ENCODE assay signal across 24 cellular contexts in genomic region chr16:49628148-49628547, GRCh38.
DNase-seq lines count a peak whose midpoint lies in the region; ATAC-seq, FAIRE-seq and TF ChIP-seq lines count a peak whose summit lies in the region.
"Had no signal": no experiment of that assay in that cellular context is flagged by ENCODE, and none has a peak within 500 bp of the region (broad histone marks: within the 10 kb centered on the region; RNA-seq: fewer than 3 reads in every experiment).

No MANE protein-coding gene starts in this region.

- no peak for FAIRE-seq in H1 (lab: Jason Lieb, UNC)
- FAIRE-seq: A549, GM12891, H54 had no signal

- DNase-seq in natural killer cell treated with Interleukin-12 subunit alpha and Interleukin-12 subunit beta and Interleukin-15 and Interleukin-18, amount 100 ng/mL, for 72 hours (ENCODE audit: low spot score), result peak; percentile 8
- no peak for DNase-seq in natural killer cell
- DNase-seq in H1 (ENCODE audit: low read depth in 1 of 2, low spot score in 2 of 2), result no peak
- no peak for DNase-seq in neuronal stem cell (ENCODE audit: low spot score)
- DNase-seq in HK-2 (ENCODE audit: unreplicated experiment), result no peak
- DNase-seq in activated CD4-positive, alpha-beta T cell treated with anti-CD3 and anti-CD28 coated beads for 1 hour, result no peak
- no peak for DNase-seq in CD4-positive, alpha-beta T cell
- DNase-seq: 8988T; ACHN; AML-193; BE2C; Calu3; CD4-positive, alpha-beta memory T cell; COR-L47; DMS53; DMS79 treated with DMSO at 0.1 percent for 48 hours; GF-D8 had no signal

- no peak overlapping the region for H2BK12ac ChIP-seq in H1 (ENCODE audit: low read depth, low read length)
- H2BK12ac ChIP-seq in neuronal stem cell (ENCODE audit: low read length), result no peak overlapping the region

- H3K9me3 ChIP-seq in H1 (ENCODE audit: insufficient read depth in 2 of 2, low read depth in 1 of 2, low read length in 1 of 2) (peaks cover 4 to 9% of the 10 kb centered on the region in 2 experiments; a peak in 2 of 4 replicates), neuronal stem cell (replicated peaks in 1 of 2; ENCODE audit: control insufficient read depth in 2 of 2, insufficient read depth in 1 of 2, low read depth in 1 of 2, low read length in 2 of 2) (peaks cover 6 to 17% of the 10 kb centered on the region in 2 donors)
- H3K9me3 ChIP-seq in CD4-positive, alpha-beta T cell (ENCODE audit: control insufficient read depth, low read length), result no peaks in the 10 kb centered on the region
- H3K9me3 ChIP-seq: A549, BE2C, HAP-1 had no signal

- H3K79me1 ChIP-seq in H1 (ENCODE audit: low read depth, low read length) (peaks cover 2% of the 10 kb centered on the region; the same call in 1 of the 2 replicates), neuronal stem cell (ENCODE audit: low read depth, low read length) (peaks cover 12% of the 10 kb centered on the region)

- H3K9ac ChIP-seq in H1 (replicated peaks in 1 of 4; ENCODE audit: extremely low read depth in 1 of 4, low read depth in 3 of 4, low read length in 3 of 4), result no peak overlapping the region
- no peak overlapping the region for H3K9ac ChIP-seq in neuronal stem cell (ENCODE audit: low read depth, low read length, poor library complexity)
- H3K9ac ChIP-seq: BLaER1 treated with 17β-estradiol and CSF1 and Interleukin-3, amounts not matched to agents 10 nM and 100 nM had no signal

- no peak for TF ChIP-seq POLR2A in H1 (IDR thresholded peaks at IDR 0.05; ENCODE audit: control extremely low read depth in 1 of 2, low read depth in 2 of 2, low read length in 2 of 2)

- H2BK120ac ChIP-seq in H1 (replicated peaks; ENCODE audit: low read depth, low read length), result no peak overlapping the region
- no peak overlapping the region for H2BK120ac ChIP-seq in neuronal stem cell (ENCODE audit: low read depth, low read length)

- no peaks in the 10 kb centered on the region for H3K4me1 Mint-ChIP-seq in natural killer cell treated with Interleukin-12 subunit alpha and Interleukin-12 subunit beta and Interleukin-15 and Interleukin-18, amount 100 ng/mL, for 72 hours (ENCODE audit: low read depth in 2 of 2)
- no peaks in the 10 kb centered on the region for H3K4me1 Mint-ChIP-seq in natural killer cell
- no peaks in the 10 kb centered on the region for H3K4me1 Mint-ChIP-seq in CD4-positive, alpha-beta T cell (ENCODE audit: low read depth)
- H3K4me1 Mint-ChIP-seq: CD14-positive monocyte; CD4-positive, alpha-beta memory T cell had no signal

- H3K27ac ChIP-seq in H1 (ENCODE audit: low read depth, low read length) (no peak overlapping the region), neuronal stem cell (replicated peaks; ENCODE audit: low read length) (no peak overlapping the region)
- H3K27ac ChIP-seq in CD4-positive, alpha-beta T cell (ENCODE audit: low read depth, low read length), result no peak overlapping the region
- H3K27ac ChIP-seq: A549; BLaER1 treated with 17β-estradiol and CSF1 and Interleukin-3, amounts not matched to agents 10 nM and 100 nM had no signal

- no peak overlapping the region for H2BK5ac ChIP-seq in H1 (ENCODE audit: low read depth, low read length)
- no peak overlapping the region for H2BK5ac ChIP-seq in neuronal stem cell (ENCODE audit: low read length)

- POLR2A ChIA-PET in H1 (lab: Charles Lee; ENCODE audit: partially characterized antibody), result interaction anchor here (0.6 kb wide), 1 partner anchor 84 kb away, joined by 3 read pairs; no protein-coding TSS in a partner anchor
- POLR2A ChIA-PET in CD4-positive, alpha-beta T cell (lab: Charles Lee), result no interaction called here

- H3K9me3 Mint-ChIP-seq in natural killer cell treated with Interleukin-12 subunit alpha and Interleukin-12 subunit beta and Interleukin-15 and Interleukin-18, amount 100 ng/mL, for 72 hours, result no peaks in the 10 kb centered on the region
- no peaks in the 10 kb centered on the region for H3K9me3 Mint-ChIP-seq in natural killer cell
- no peaks in the 10 kb centered on the region for H3K9me3 Mint-ChIP-seq in CD4-positive, alpha-beta T cell
- H3K9me3 Mint-ChIP-seq: CD4-positive, alpha-beta memory T cell; GM23338 had no signal

- H3K4ac ChIP-seq in H1 (replicated peaks; ENCODE audit: insufficient read length, low read depth, low read length) (no peak overlapping the region), neuronal stem cell (ENCODE audit: low read length) (no peak overlapping the region)

- no peaks in the 10 kb centered on the region for H3K27me3 Mint-ChIP-seq in natural killer cell treated with Interleukin-12 subunit alpha and Interleukin-12 subunit beta and Interleukin-15 and Interleukin-18, amount 100 ng/mL, for 72 hours
- H3K27me3 Mint-ChIP-seq in natural killer cell (ENCODE audit: low read depth in 2 of 2), result no peaks in the 10 kb centered on the region
- no peaks in the 10 kb centered on the region for H3K27me3 Mint-ChIP-seq in CD4-positive, alpha-beta T cell

- H2AK5ac ChIP-seq in H1 (ENCODE audit: low read depth, low read length), result no peak overlapping the region
- no peak overlapping the region for H2AK5ac ChIP-seq in neuronal stem cell (ENCODE audit: low read depth, low read length)

- H3K4me3 Mint-ChIP-seq in natural killer cell treated with Interleukin-12 subunit alpha and Interleukin-12 subunit beta and Interleukin-15 and Interleukin-18, amount 100 ng/mL, for 72 hours, result no peak overlapping the region
- no peak overlapping the region for H3K4me3 Mint-ChIP-seq in natural killer cell
- H3K4me3 Mint-ChIP-seq in CD4-positive, alpha-beta T cell, result no peak overlapping the region
- H3K4me3 Mint-ChIP-seq: CD14-positive monocyte; CD4-positive, alpha-beta memory T cell; GM23338 had no signal

- no peak overlapping the region for H3K18ac ChIP-seq in H1 (ENCODE audit: extremely low read depth, low read length)
- H3K18ac ChIP-seq in neuronal stem cell (ENCODE audit: low read length), result no peak overlapping the region

- H2BK20ac ChIP-seq in H1 (ENCODE audit: low read length), result no peak overlapping the region

- H3K36me3 ChIP-seq in H1 (ENCODE audit: control insufficient read depth in 2 of 4, insufficient read depth in 4 of 4, low read length in 3 of 4) (peaks cover 0 to 8% (median 2%) of the 10 kb centered on the region in 4 experiments; a peak in 4 of 8 replicates), neuronal stem cell (replicated peaks in 1 of 2; ENCODE audit: control insufficient read depth in 2 of 2, insufficient read depth in 2 of 2, low read length in 2 of 2) (peaks cover 14 to 71% of the 10 kb centered on the region in 2 donors)
- H3K36me3 ChIP-seq: HAP-1 had no signal

- 89 to 100% methylated on average over 2 to 3 of the region's 3 CpGs for WGBS in H1 (ENCODE audit: extremely low coverage in 1 of 2, insufficient coverage in 1 of 2, insufficient read length in 1 of 2, insufficient replicate concordance in 2 of 2, low coverage in 1 of 2, low lambda C conversion rate in 2 of 2, missing lambda C conversion rate in 1 of 2), 2 experiments
- 96 to 100% methylated on average over 2 of the region's 3 CpGs for WGBS in neuronal stem cell (ENCODE audit: extremely low coverage in 2 of 2, insufficient read length in 2 of 2, insufficient replicate concordance in 1 of 2), 2 donors

- no peak for TF ChIP-seq CTCF in natural killer cell (IDR thresholded peaks at IDR 0.05)
- no peak for TF ChIP-seq CTCF in H1 (IDR thresholded peaks at IDR 0.05; ENCODE audit: control extremely low read depth in 1 of 3, insufficient read depth in 1 of 3, low read depth in 1 of 3, low read length in 3 of 3)
- no peak for TF ChIP-seq CTCF in CD4-positive, alpha-beta T cell (IDR thresholded peaks at IDR 0.05)

- H3K79me2 ChIP-seq in H1 (ENCODE audit: control insufficient read depth in 1 of 2, insufficient read depth in 2 of 2, low read length in 2 of 2), result peaks cover 0 to under 1% of the 10 kb centered on the region in 2 experiments; a peak in 1 of 4 replicates

- no peak for TF ChIP-seq RAD21 in H1 (IDR thresholded peaks at IDR 0.05 in 1 of 2, conservative IDR thresholded peaks at IDR 0.05 in 1 of 2; ENCODE audit: low read depth in 2 of 2, low read length in 2 of 2)

- H4K20me1 ChIP-seq in H1 (replicated peaks in 1 of 2; ENCODE audit: control insufficient read depth in 1 of 2, insufficient read depth in 2 of 2, low read length in 2 of 2), result peaks cover 0 to 8% of the 10 kb centered on the region in 2 experiments

- H3K4me2 ChIP-seq in H1 (ENCODE audit: insufficient read depth in 1 of 2, low read depth in 2 of 2, low read length in 2 of 2) (no peak overlapping the region), neuronal stem cell (ENCODE audit: insufficient read depth, low read length, poor library complexity, severe bottlenecking) (no peak overlapping the region)
- H3K4me2 ChIP-seq: A549; BLaER1 treated with 17β-estradiol and CSF1 and Interleukin-3, amounts not matched to agents 10 nM and 100 nM; GM23338 had no signal

- H3K4me3 ChIP-seq in H1 (ENCODE audit: extremely low read depth in 1 of 4, insufficient read depth in 2 of 4, low read depth in 3 of 4, low read length in 4 of 4), result no peak overlapping the region
- H3K4me3 ChIP-seq in neuronal stem cell (ENCODE audit: low read length in 2 of 2), result no peak overlapping the region
- H3K4me3 ChIP-seq: A549; BLaER1 treated with 17β-estradiol and CSF1 and Interleukin-3, amounts not matched to agents 10 nM and 100 nM; GM23338; HAP-1 had no signal

- H3K14ac ChIP-seq in H1 (ENCODE audit: insufficient read length), result no peak overlapping the region
- H3K14ac ChIP-seq in neuronal stem cell (ENCODE audit: low read length), result no peak overlapping the region

- H4K5ac ChIP-seq in H1 (ENCODE audit: insufficient read length, low read depth, low read length), result no peak overlapping the region

- H4K91ac ChIP-seq in H1 (replicated peaks; ENCODE audit: insufficient read length, low read length) (no peak overlapping the region), neuronal stem cell (ENCODE audit: low read depth, low read length, poor library complexity) (no peak overlapping the region)

- H4K8ac ChIP-seq in H1 (ENCODE audit: extremely low read depth, insufficient read depth, low read length), result no peak overlapping the region
- no peak overlapping the region for H4K8ac ChIP-seq in neuronal stem cell (ENCODE audit: low read depth, low read length)

- H3K23ac ChIP-seq in H1 (ENCODE audit: insufficient read length) (no peak overlapping the region), neuronal stem cell (ENCODE audit: low read depth, low read length, poor library complexity) (peak overlapping the region; percentile 43)

- H3K23me2 ChIP-seq in H1 (ENCODE audit: low read depth, low read length), result peaks cover 20% of the 10 kb centered on the region; the same call in 1 of the 2 replicates

- H3K36me3 Mint-ChIP-seq in natural killer cell treated with Interleukin-12 subunit alpha and Interleukin-12 subunit beta and Interleukin-15 and Interleukin-18, amount 100 ng/mL, for 72 hours, result no peaks in the 10 kb centered on the region
- H3K36me3 Mint-ChIP-seq in natural killer cell, result no peaks in the 10 kb centered on the region
- no peaks in the 10 kb centered on the region for H3K36me3 Mint-ChIP-seq in CD4-positive, alpha-beta T cell (ENCODE audit: low read depth)
- H3K36me3 Mint-ChIP-seq: CD14-positive monocyte; CD4-positive, alpha-beta memory T cell had no signal

- intact Hi-C loops in natural killer cell (cut with micrococcal nuclease), result no loop called here
- intact Hi-C loops in CD4-positive, alpha-beta T cell (cut with DNase I, micrococcal nuclease), result no loop called here

- ATAC-seq in natural killer cell treated with Interleukin-12 subunit alpha and Interleukin-12 subunit beta and Interleukin-15 and Interleukin-18, amount 100 ng/mL, for 72 hours, result no peak
- no peak for ATAC-seq in natural killer cell
- no peak for ATAC-seq in CD4-positive, alpha-beta T cell (ENCODE audit: poor library complexity)
- ATAC-seq: A549, GM23338 had no signal

- H2BK15ac ChIP-seq in H1 (ENCODE audit: low read length) (no peak overlapping the region), neuronal stem cell (ENCODE audit: low read length) (no peak overlapping the region)

- TF ChIP-seq EP300 in H1 (IDR thresholded peaks at IDR 0.05; ENCODE audit: borderline replicate concordance in 1 of 2, low read depth in 2 of 2, low read length in 2 of 2), result no peak

- peak overlapping the region; percentile 67 for H3K56ac ChIP-seq in H1 (replicated peaks; ENCODE audit: insufficient read length, low read depth, low read length)

- H3K27me3 ChIP-seq in H1 (replicated peaks in 1 of 4; ENCODE audit: control insufficient read depth in 3 of 4, extremely low read depth in 1 of 4, insufficient read depth in 3 of 4, low read length in 3 of 4) (no peaks in the 10 kb centered on the region), neuronal stem cell (ENCODE audit: control insufficient read depth in 3 of 3, insufficient read depth in 3 of 3, low read depth in 1 of 3, low read length in 3 of 3) (no peaks in the 10 kb centered on the region)
- H3K27me3 ChIP-seq in CD4-positive, alpha-beta T cell (ENCODE audit: control insufficient read depth, insufficient read depth, low read length), result no peaks in the 10 kb centered on the region
- H3K27me3 ChIP-seq: BE2C; BLaER1 treated with 17β-estradiol and CSF1 and Interleukin-3, amounts not matched to agents 10 nM and 100 nM had no signal

- H3K4me1 ChIP-seq in H1 (replicated peaks in 1 of 4; ENCODE audit: control insufficient read depth in 3 of 4, insufficient read depth in 4 of 4, low read length in 3 of 4) (peaks cover 0 to 3% (median 0%) of the 10 kb centered on the region in 4 experiments; a peak in 1 of 7 replicates), neuronal stem cell (ENCODE audit: control insufficient read depth in 2 of 2, insufficient read depth in 1 of 2, low read depth in 1 of 2, low read length in 2 of 2) (peaks cover 2 to 3% of the 10 kb centered on the region in 2 donors)
- H3K4me1 ChIP-seq: A549, BE2C, HAP-1 had no signal

- CTCF ChIA-PET in H1 (lab: Charles Lee; ENCODE audit: partially characterized antibody), result no interaction called here
- CTCF ChIA-PET in CD4-positive, alpha-beta T cell (lab: Charles Lee), result no interaction called here

- H3K27ac Mint-ChIP-seq in natural killer cell treated with Interleukin-12 subunit alpha and Interleukin-12 subunit beta and Interleukin-15 and Interleukin-18, amount 100 ng/mL, for 72 hours, result no peak overlapping the region
- H3K27ac Mint-ChIP-seq in natural killer cell, result no peak overlapping the region
- no peak overlapping the region for H3K27ac Mint-ChIP-seq in CD4-positive, alpha-beta T cell
- H3K27ac Mint-ChIP-seq: CD14-positive monocyte; CD4-positive, alpha-beta memory T cell; GM23338 had no signal

- H2AFZ ChIP-seq in H1 (ENCODE audit: low read length) (no peak overlapping the region), neuronal stem cell (ENCODE audit: low read length) (no peak overlapping the region)
- H2AFZ ChIP-seq: GM23338 had no signal
